17 cellular contexts compared by ENCODE assay signal in genomic region chr3:99845335-99845734, GRCh38. TPM values are rescaled to one million over a fixed set of nuclear protein-coding genes. Genes with fewer than 3 reads are reported as not detected.
DNase-seq lines count a peak whose midpoint lies in the region; ATAC-seq and TF ChIP-seq lines count a peak whose summit lies in the region.
"Had no signal": no experiment of that assay in that cellular context is flagged by ENCODE, and none has a peak within 500 bp of the region (broad histone marks: within the 10 kb centered on the region; RNA-seq: fewer than 3 reads in every experiment).

No MANE protein-coding gene starts in this region.

- no peaks in the 10 kb centered on the region for H3K36me3 Mint-ChIP-seq in neural crest cell (ENCODE audit: low read depth)

- H3K4me3 ChIP-seq in heart right ventricle (no peak overlapping the region), ascending aorta (peak overlapping the region; percentile 7 to 8), urinary bladder (ENCODE audit: low read depth, low read length) (no peak overlapping the region)
- H3K4me3 ChIP-seq: PC-9 had no signal

- no peaks in the 10 kb centered on the region for H3K9me3 Mint-ChIP-seq in neural crest cell

- WGBS in heart right ventricle, 2 donors, result 47 to 59% methylated on average over 4 of the region's 4 CpGs
- WGBS in urinary bladder, result 32% methylated on average over 4 of the region's 4 CpGs

- H3K4me1 Mint-ChIP-seq in neural crest cell, result peaks cover 14% of the 10 kb centered on the region

- H3K27ac ChIP-seq in heart right ventricle, result peak overlapping the region in 8 of 10 donors; percentile 31 to 81 (median 76)
- peak overlapping the region; percentile 78 to 82 for H3K27ac ChIP-seq in ascending aorta
- H3K27ac ChIP-seq in urinary bladder (ENCODE audit: low read depth), result peak overlapping the region; percentile 2

- H3K4me1 ChIP-seq in heart right ventricle (peaks cover 0 to 69% (median 56%) of the 10 kb centered on the region in 9 donors), ascending aorta (peaks cover 3 to 20% of the 10 kb centered on the region in 2 donors), urinary bladder (ENCODE audit: insufficient read depth) (no peaks in the 10 kb centered on the region)

- peak overlapping the region; percentile 8 for H3K27ac Mint-ChIP-seq in neural crest cell (ENCODE audit: unreplicated experiment)
- H3K27ac Mint-ChIP-seq: activated naive CD8-positive, alpha-beta T cell had no signal

- TF ChIP-seq CTCF in heart right ventricle (IDR thresholded peaks at IDR 0.05) (no peak), ascending aorta (IDR thresholded peaks at IDR 0.05) (no peak), neural crest cell (conservative IDR thresholded peaks at IDR 0.05) (no peak)

- ATAC-seq in heart right ventricle, result peak in 3 of 8 donors; percentile 6 to 20 (median 12)
- no peak for ATAC-seq in Right ventricle myocardium superior (ENCODE audit: poor library complexity)
- no peak for ATAC-seq in HG03432 (IDR thresholded peaks at IDR 0.05; ENCODE audit: unreplicated experiment)
- ATAC-seq: activated CD4-positive, CD25-positive, alpha-beta regulatory T cell treated with anti-CD3 and anti-CD28 coated beads, Interleukin-2, amount 50 U/mL, for 24 hours; HepG2 had no signal

- intact Hi-C loops in heart right ventricle (cut with DNase I) (loop anchor here in 7 of 10 donors (2.0 to 10.0 kb wide), 8 partner anchors 29 to 409 kb away; no protein-coding TSS in a partner anchor), Right ventricle myocardium superior (cut with DNase I) (loop anchor here (5.0 kb wide), 1 partner anchor 212 kb away; no protein-coding TSS in a partner anchor), ascending aorta (cut with DNase I) (loop anchor here (2.0 to 10.0 kb wide), 2 partner anchors 219 to 409 kb away; no protein-coding TSS in a partner anchor)

- H3K9me3 ChIP-seq in heart right ventricle, result peaks cover 0 to 13% (median 0%) of the 10 kb centered on the region in 11 donors
- H3K9me3 ChIP-seq in ascending aorta, result peaks cover 0 to 24% of the 10 kb centered on the region in 2 donors

- H3K36me3 ChIP-seq in heart right ventricle (peaks cover 0 to 28% (median 7%) of the 10 kb centered on the region in 9 donors), ascending aorta (peaks cover 21 to 32% of the 10 kb centered on the region in 2 donors), urinary bladder (ENCODE audit: insufficient read depth) (no peaks in the 10 kb centered on the region)

- H3K4me3 Mint-ChIP-seq in neural crest cell, result no peak overlapping the region
- H3K4me3 Mint-ChIP-seq: activated naive CD8-positive, alpha-beta T cell had no signal

- no peaks in the 10 kb centered on the region for H3K27me3 ChIP-seq in heart right ventricle
- no peaks in the 10 kb centered on the region for H3K27me3 ChIP-seq in ascending aorta

- H3K27me3 Mint-ChIP-seq in neural crest cell (ENCODE audit: low read depth), result no peaks in the 10 kb centered on the region
- H3K27me3 Mint-ChIP-seq: activated naive CD8-positive, alpha-beta T cell had no signal

- DNase-seq in heart right ventricle, result no peak
- DNase-seq in Right ventricle myocardium superior, result no peak
- no peak for DNase-seq in ascending aorta (ENCODE audit: low spot score in 2 of 2)
- no peak for DNase-seq in neural crest cell (ENCODE audit: low read depth, low spot score)
- DNase-seq in amygdala (lab: John Stamatoyannopoulos, UW), result no peak
- DNase-seq in ureter (ENCODE audit: low spot score), result no peak
- DNase-seq: kidney glomerular epithelial cell; NCI-H1105; NCI-H226; PC-9; stimulated activated CD4-positive, alpha-beta T cell treated with anti-CD3 and anti-CD28 coated beads, Interleukin-2, amount 100 ng/mL, for 48 hours; T-helper 1 cell had no signal

RNA-seq across cellular contexts. Expression of gene CMSS1, which starts 27.7 kb away (rescaled TPM):
- 10 to 100 TPM; 24.6 to 45.4 (median 34.2) TPM for total RNA-seq in heart right ventricle
- 10 to 100 TPM; 33.7 to 43.1 TPM for polyA plus RNA-seq in heart right ventricle
- 36.9 TPM for total RNA-seq in Right ventricle myocardium superior
- total RNA-seq in ascending aorta, result 9.2 TPM
- total RNA-seq in neural crest cell, result 60.9 and 67.9 TPM in 2 replicates
- 14.7 TPM for total RNA-seq in urinary bladder
- polyA plus RNA-seq in urinary bladder, result 25.0 TPM
- 41.9 TPM for total RNA-seq in ureter

Comparison
In these comparisons a context has a peak if more than half of its experiments do, and no peak if none do; other contexts are left out.
1. H3K27ac ChIP-seq: peak in every context shown above with its lines; median percentile 80 in ascending aorta; 76 in heart right ventricle; 2 in urinary bladder.
2. H3K4me3 ChIP-seq: peak in ascending aorta (2 of 2); none in heart right ventricle (0 of 10) and urinary bladder (single experiment).